In the genomic region with DNA sequence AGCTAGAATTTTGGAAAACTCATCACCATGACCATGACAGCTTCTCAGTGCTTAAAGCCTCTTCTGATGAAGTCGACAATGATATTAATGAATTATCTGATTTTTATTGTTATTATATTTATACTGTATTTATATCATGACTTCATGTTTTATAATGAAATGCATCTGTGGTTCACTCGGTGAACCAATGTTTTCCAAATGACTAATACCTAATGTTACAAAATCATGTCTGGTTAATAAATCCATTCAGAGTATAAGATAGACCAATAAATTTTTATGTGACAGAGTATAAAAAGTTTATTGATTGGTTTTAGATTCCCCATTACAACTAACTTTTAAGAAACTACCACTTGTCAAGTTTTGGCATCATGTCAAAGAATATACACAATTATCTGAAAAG, we compare ENCODE assay signal across 17 cellular contexts.
"Had no signal": no experiment of that assay in that cellular context is flagged by ENCODE, and none has a peak within 500 bp of the region (broad histone marks: within the 10 kb centered on the region; RNA-seq: fewer than 3 reads in every experiment).

No MANE protein-coding gene starts in this region.

- H3K27me3 ChIP-seq: foreskin keratinocyte, right atrium auricular region, transverse colon had no signal

- H3K4me3 ChIP-seq: mucosa of descending colon, right atrium auricular region, transverse colon had no signal

- H3K27ac ChIP-seq: foreskin keratinocyte, right atrium auricular region, transverse colon had no signal

- H3K36me3 ChIP-seq: right atrium auricular region, transverse colon had no signal

- DNase-seq: activated CD4-positive, alpha-beta memory T cell treated with anti-CD3 and anti-CD28 coated beads for 36 hours; activated CD4-positive, CD25-positive, alpha-beta regulatory T cell treated with anti-CD3 and anti-CD28 coated beads, Interleukin-2, amount 50 U/mL, for 72 hours; activated naive CD4-positive, alpha-beta T cell; activated naive CD8-positive, alpha-beta T cell treated with anti-CD3 and anti-CD28 coated beads, Interleukin-2, amount 50 U/mL, for 24 hours; central memory CD4-positive, alpha-beta T cell; cortex of kidney; effector CD8-positive, alpha-beta T cell; foreskin keratinocyte; head of caudate nucleus; mucosa of descending colon; naive thymus-derived CD8-positive, alpha-beta T cell; posterior cingulate gyrus; substantia nigra; T-helper 2 cell; transverse colon had no signal

- ATAC-seq: activated naive CD8-positive, alpha-beta T cell treated with anti-CD3 and anti-CD28 coated beads, Interleukin-2, amount 50 U/mL, for 24 hours; foreskin keratinocyte; mucosa of descending colon; naive thymus-derived CD8-positive, alpha-beta T cell; stimulated activated effector memory CD8-positive, alpha-beta T cell treated with anti-CD3 and anti-CD28 coated beads, Interleukin-12 subunit alpha, Interleukin-12 subunit beta, amount 100 ng/mL, for 72 hours had no signal

- H3K4me1 ChIP-seq: foreskin keratinocyte, transverse colon had no signal

- H3K9me3 ChIP-seq: mucosa of descending colon, right atrium auricular region, transverse colon had no signal
